Comparison of ENCODE assay signal across 10 cellular contexts in genomic region chrX:154545673-154546274, GRCh38. TPM values are rescaled to one million over a fixed set of nuclear protein-coding genes. Genes with fewer than 3 reads are reported as not detected.
A peak's percentile ranks its signal among the peaks of the same experiment; 100 is the strongest.
DNase-seq lines count a peak whose midpoint lies in the region; ATAC-seq and TF ChIP-seq lines count a peak whose summit lies in the region.
"Had no signal": no experiment of that assay in that cellular context is flagged by ENCODE, and none has a peak within 500 bp of the region (broad histone marks: within the 10 kb centered on the region; RNA-seq: fewer than 3 reads in every experiment).

No MANE protein-coding gene starts in this region.

- no peak for TF ChIP-seq EP300 in neural cell (conservative IDR thresholded peaks at IDR 0.05; ENCODE audit: poor library complexity, severe bottlenecking)
- TF ChIP-seq EP300 in transverse colon (IDR thresholded peaks at IDR 0.05; ENCODE audit: low read depth) = no peak

- DNase-seq in CD4-positive, CD25-positive, alpha-beta regulatory T cell = no peak
- no peak for DNase-seq in dorsolateral prefrontal cortex
- DNase-seq in cerebellar nuclear complex (lab: John Stamatoyannopoulos, UW) = no peak
- no peak for DNase-seq in NOMO-1 treated with DMSO at 0.1 percent for 48 hours (lab: John Stamatoyannopoulos, UW; ENCODE audit: unreplicated experiment)
- DNase-seq in transverse colon = no peak
- no peak for DNase-seq in ACHN
- DNase-seq: activated gamma-delta T cell had no signal

- H2AFZ ChIP-seq in Loucy (ENCODE audit: low read length) = no peak overlapping the region
- H2AFZ ChIP-seq in neural cell (ENCODE audit: low read depth, low read length) = no peak overlapping the region

- no peak for TF ChIP-seq POLR2A in transverse colon (IDR thresholded peaks at IDR 0.05)

- H3K9ac ChIP-seq in Loucy (ENCODE audit: low read depth, low read length, poor library complexity, severe bottlenecking) (peak overlapping the region; percentile 91), neural cell (ENCODE audit: low read length) (peak overlapping the region; percentile 85)

- TF ChIP-seq CTCF in Loucy (conservative IDR thresholded peaks at IDR 0.05; ENCODE audit: low read length) (no peak), dorsolateral prefrontal cortex (IDR thresholded peaks at IDR 0.05 in 54 of 56, conservative IDR thresholded peaks at IDR 0.05 in 2 of 56; ENCODE audit: low read depth in 1 of 56, partially characterized antibody in 56 of 56) (no peak), neural cell (IDR thresholded peaks at IDR 0.05; ENCODE audit: poor library complexity, severe bottlenecking) (no peak), transverse colon (IDR thresholded peaks at IDR 0.05) (no peak)

- H3K9me3 ChIP-seq in CD4-positive, CD25-positive, alpha-beta regulatory T cell (ENCODE audit: control insufficient read depth in 2 of 2, low read length in 2 of 2) = no peaks in the 10 kb centered on the region
- H3K9me3 ChIP-seq in Loucy (ENCODE audit: insufficient read depth, low read depth, low read length) (no peaks in the 10 kb centered on the region), neural cell (ENCODE audit: low read length) (no peaks in the 10 kb centered on the region), transverse colon (no peaks in the 10 kb centered on the region)

- H3K36me3 Mint-ChIP-seq in CD4-positive, CD25-positive, alpha-beta regulatory T cell = peaks cover 6% of the 10 kb centered on the region

- peaks cover 2% of the 10 kb centered on the region for H3K36me3 ChIP-seq in CD4-positive, CD25-positive, alpha-beta regulatory T cell (ENCODE audit: control insufficient read depth, insufficient read depth, low read length)
- H3K36me3 ChIP-seq in Loucy (ENCODE audit: insufficient read depth, low read length) (no peaks in the 10 kb centered on the region), neural cell (ENCODE audit: insufficient read depth, low read length) (no peaks in the 10 kb centered on the region), transverse colon (no peaks in the 10 kb centered on the region)

- no peaks in the 10 kb centered on the region for H3K27me3 ChIP-seq in CD4-positive, CD25-positive, alpha-beta regulatory T cell (ENCODE audit: control insufficient read depth, insufficient read depth, low read length)
- no peaks in the 10 kb centered on the region for H3K27me3 ChIP-seq in Loucy (ENCODE audit: insufficient read depth, low read length, poor library complexity, severe bottlenecking)
- H3K27me3 ChIP-seq in dorsolateral prefrontal cortex = peaks cover 0 to 55% (median 3%) of the 10 kb centered on the region in 45 donors
- H3K27me3 ChIP-seq in neural cell (ENCODE audit: insufficient read depth, low read depth, low read length) = no peaks in the 10 kb centered on the region
- no peaks in the 10 kb centered on the region for H3K27me3 ChIP-seq in transverse colon

- 94% methylated on average over 17 of the region's 17 CpGs; no CpG with 5 or more reads in 1 of the 2 donors for WGBS in transverse colon (ENCODE audit: low coverage in 1 of 2), 2 donors

- H4K20me1 ChIP-seq in Loucy (ENCODE audit: insufficient read depth, low read length, poor library complexity, severe bottlenecking) (no peaks in the 10 kb centered on the region), neural cell (ENCODE audit: insufficient read depth) (no peaks in the 10 kb centered on the region)

- no peaks in the 10 kb centered on the region for H3K27me3 Mint-ChIP-seq in CD4-positive, CD25-positive, alpha-beta regulatory T cell

- peaks cover 11 to 46% (median 20%) of the 10 kb centered on the region in 4 donors for H3K4me1 Mint-ChIP-seq in CD4-positive, CD25-positive, alpha-beta regulatory T cell

- H3K27ac Mint-ChIP-seq in CD4-positive, CD25-positive, alpha-beta regulatory T cell = peak overlapping the region in 1 of 3 donors; percentile 67

- H3K4me3 Mint-ChIP-seq in CD4-positive, CD25-positive, alpha-beta regulatory T cell = peak overlapping the region; percentile 52 to 85 (median 80)

- ATAC-seq in CD4-positive, CD25-positive, alpha-beta regulatory T cell (ENCODE audit: low read depth in 2 of 2) = no peak

- H3K4me1 ChIP-seq in CD4-positive, CD25-positive, alpha-beta regulatory T cell (ENCODE audit: control insufficient read depth, insufficient read depth, low read length, poor library complexity, severe bottlenecking) = peaks cover 41% of the 10 kb centered on the region
- H3K4me1 ChIP-seq in Loucy (ENCODE audit: insufficient read depth, low read length, poor library complexity, severe bottlenecking) (peaks cover 47% of the 10 kb centered on the region), transverse colon (peaks cover 0 to 34% (median 7%) of the 10 kb centered on the region in 4 donors)

- H3K79me2 ChIP-seq in Loucy (ENCODE audit: insufficient read depth, low read length) = peaks cover 44% of the 10 kb centered on the region
- peaks cover 10% of the 10 kb centered on the region for H3K79me2 ChIP-seq in neural cell (replicated peaks; ENCODE audit: insufficient read depth, low read length)

- H3K9me2 ChIP-seq in Loucy (replicated peaks; ENCODE audit: low read depth, low read length) (no peaks in the 10 kb centered on the region), neural cell (ENCODE audit: insufficient read depth, low read length) (no peaks in the 10 kb centered on the region)

- H3F3A ChIP-seq in Loucy (ENCODE audit: low read depth) = no peaks in the 10 kb centered on the region
- no peaks in the 10 kb centered on the region for H3F3A ChIP-seq in neural cell (ENCODE audit: insufficient read depth, low read length, poor library complexity, severe bottlenecking)

- intact Hi-C loops in dorsolateral prefrontal cortex (cut with DNase I) = no loop called here
- intact Hi-C loops in transverse colon (cut with DNase I; ENCODE audit: low total_unique reads) = no loop called here

- in situ Hi-C loops in transverse colon (cut with MboI; ENCODE audit: low pct_ligation_motif_present in 1 of 4, low pct_unique_long_range_greater_than_20kb in 1 of 4, low sequenced_read_pairs in 3 of 4) = loop anchor here in 3 of 4 donors (25.0 kb wide), 3 partner anchors 133 to 1583 kb away; partner anchors contain the start of genes DNASE1L1 (in 3 of the 3), TAFAZZIN (in 3 of the 3), HCFC1 (in 1 of the 3) and TMEM187 (in 1 of the 3)
- in situ Hi-C loops in ACHN (cut with HindIII; ENCODE audit: low pct_ligation_motif_present, low pct_unique_long_range_greater_than_20kb, low sequenced_read_pairs) = no loop called here

- H3K27ac ChIP-seq in CD4-positive, CD25-positive, alpha-beta regulatory T cell (ENCODE audit: insufficient read depth, low read length, poor library complexity, severe bottlenecking) = no peak overlapping the region
- H3K27ac ChIP-seq in dorsolateral prefrontal cortex (peak overlapping the region in 8 of 59 donors; percentile 46 to 95 (median 90)), neural cell (ENCODE audit: low read length) (no peak overlapping the region), transverse colon (no peak overlapping the region)

- peak overlapping the region; percentile 64 for H3K4me3 ChIP-seq in CD4-positive, CD25-positive, alpha-beta regulatory T cell (ENCODE audit: low read depth, low read length)
- peak overlapping the region; percentile 87 for H3K4me3 ChIP-seq in Loucy (ENCODE audit: low read length, poor library complexity, severe bottlenecking)
- peak overlapping the region in 55 of 59 donors; percentile 56 to 83 (median 72) for H3K4me3 ChIP-seq in dorsolateral prefrontal cortex
- peak overlapping the region; percentile 81 for H3K4me3 ChIP-seq in neural cell (ENCODE audit: low read length)
- H3K4me3 ChIP-seq in transverse colon = peak overlapping the region in 2 of 4 donors; percentile 65 to 73

- TF ChIP-seq RAD21 in neural cell (conservative IDR thresholded peaks at IDR 0.05) = no peak

- H3K9me3 Mint-ChIP-seq in CD4-positive, CD25-positive, alpha-beta regulatory T cell = no peaks in the 10 kb centered on the region

- peak overlapping the region; percentile 93 for H3K4me2 ChIP-seq in Loucy (ENCODE audit: low read depth, low read length, poor library complexity, severe bottlenecking)
- H3K4me2 ChIP-seq in neural cell (ENCODE audit: low read length) = peak overlapping the region; percentile 55

RNA-seq across cellular contexts. Expression of gene G6PD, which starts 0.9 kb away (rescaled TPM):
- total RNA-seq in CD4-positive, CD25-positive, alpha-beta regulatory T cell = 36.5 TPM
- 1 to 10 TPM; 2.3 to 5.2 (median 4.2) TPM for polyA plus RNA-seq in CD4-positive, CD25-positive, alpha-beta regulatory T cell
- total RNA-seq in dorsolateral prefrontal cortex (10 to 100 TPM; 33.1 to 65.0 (median 50.4) TPM), transverse colon (10 to 100 TPM in 3 of 4 donors, 1 to 10 TPM in 1; 7.4 to 24.4 (median 19.3) TPM)
- polyA plus RNA-seq in neural cell = 13.6 and 18.8 TPM in 2 replicates
- 27.4 and 35.8 TPM in 2 replicates for polyA minus RNA-seq in neural cell

RNA-seq across cellular contexts. Expression of gene IKBKG, which starts 1.6 kb away (rescaled TPM):
- 48.0 TPM for total RNA-seq in CD4-positive, CD25-positive, alpha-beta regulatory T cell
- polyA plus RNA-seq in CD4-positive, CD25-positive, alpha-beta regulatory T cell = 10 to 100 TPM; 27.9 to 39.6 (median 33.5) TPM
- 10 to 100 TPM; 16.3 to 36.4 (median 27.2) TPM for total RNA-seq in dorsolateral prefrontal cortex
- 32.6 and 37.7 TPM in 2 replicates for polyA plus RNA-seq in neural cell
- polyA minus RNA-seq in neural cell = 8.7 and 13.1 TPM in 2 replicates
- 10 to 100 TPM; 12.2 to 61.1 (median 25.1) TPM for total RNA-seq in transverse colon

RNA-seq across cellular contexts. Expression of gene FAM3A, which starts 29.7 kb away (rescaled TPM):
- 28.2 TPM for total RNA-seq in CD4-positive, CD25-positive, alpha-beta regulatory T cell
- polyA plus RNA-seq in CD4-positive, CD25-positive, alpha-beta regulatory T cell = 10 to 100 TPM; 13.4 to 21.5 (median 19.0) TPM
- total RNA-seq in dorsolateral prefrontal cortex = 10 to 100 TPM; 33.9 to 82.8 (median 51.1) TPM
- 19.5 and 30.9 TPM in 2 replicates for polyA plus RNA-seq in neural cell
- 11.3 and 11.9 TPM in 2 replicates for polyA minus RNA-seq in neural cell
- total RNA-seq in transverse colon = 100 to 1,000 TPM in 1 of 4 donors, 10 to 100 TPM in 3; 62.7 to 112 (median 72.5) TPM

RNA-seq across cellular contexts. Expression of gene CTAG1A, which starts 39.2 kb away (rescaled TPM):
- total RNA-seq in CD4-positive, CD25-positive, alpha-beta regulatory T cell = not detected
- polyA plus RNA-seq in CD4-positive, CD25-positive, alpha-beta regulatory T cell = not detected
- total RNA-seq in dorsolateral prefrontal cortex (under 1 TPM in 5 of 120 experiments, not detected in 115; 0.46 to 0.88 (median 0.63) TPM), transverse colon (not detected)
- not detected in 2 replicates for polyA plus RNA-seq in neural cell
- not detected in 2 replicates for polyA minus RNA-seq in neural cell
- total RNA-seq: LHCN-M2 had no signal

RNA-seq across cellular contexts. Expression of gene SLC10A3, which starts 55.3 kb away (rescaled TPM):
- total RNA-seq in CD4-positive, CD25-positive, alpha-beta regulatory T cell = 18.4 TPM
- polyA plus RNA-seq in CD4-positive, CD25-positive, alpha-beta regulatory T cell = 10 to 100 TPM; 32.8 to 40.2 (median 36.7) TPM
- total RNA-seq in dorsolateral prefrontal cortex (10 to 100 TPM in 12 of 120 experiments, 1 to 10 TPM in 108; 5.3 to 12.1 (median 8.2) TPM), transverse colon (100 to 1,000 TPM in 1 of 4 donors, 10 to 100 TPM in 3; 26.7 to 117 (median 34.4) TPM)
- polyA plus RNA-seq in neural cell = 2.7 and 6.0 TPM in 2 replicates
- polyA minus RNA-seq in neural cell = 3.6 and 4.1 TPM in 2 replicates
